Comparison of ENCODE assay signal across 1 cellular context in genomic region chr2:122864728-122865127, GRCh38.
TF ChIP-seq lines count a peak whose summit lies in the region.

No MANE protein-coding gene starts in this region.

TF ChIP-seq in Ishikawa, 13 proteins besides CTCF, POLR2A, EP300 and RAD21 (continued from another document):
- no peak for TF ChIP-seq REST (IDR thresholded peaks at IDR 0.05; ENCODE audit: low read depth)
